17 cellular contexts compared by ENCODE assay signal in genomic region chr3:98553751-98554150, GRCh38. TPM values are rescaled to one million over a fixed set of nuclear protein-coding genes. Genes with fewer than 3 reads are reported as not detected.
A peak's percentile ranks its signal among the peaks of the same experiment; 100 is the strongest.
DNase-seq lines count a peak whose midpoint lies in the region; ATAC-seq and TF ChIP-seq lines count a peak whose summit lies in the region.
"Had no signal": no experiment of that assay in that cellular context is flagged by ENCODE, and none has a peak within 500 bp of the region (broad histone marks: within the 10 kb centered on the region; RNA-seq: fewer than 3 reads in every experiment).

No MANE protein-coding gene starts in this region.

- no peak for TF ChIP-seq POLR2A in transverse colon (IDR thresholded peaks at IDR 0.05)

- intact Hi-C loops in Right ventricle myocardium superior (cut with DNase I), result no loop called here
- intact Hi-C loops in left cardiac atrium (cut with DNase I), result no loop called here
- intact Hi-C loops in activated T-helper 1 cell treated with anti-CD3 and anti-CD28 coated beads, Interleukin-12 subunit alpha, Interleukin-12 subunit beta, Interleukin-2, Interleukin-4 antibody, amounts not matched to agents 30 ng/mL and 10 ng/mL and 1 ng/mL, durations not matched to agents 14 hours and 24 hours and 36 hours (cut with micrococcal nuclease), result no loop called here
- intact Hi-C loops in transverse colon (cut with DNase I; ENCODE audit: low total_unique reads), result no loop called here

- no peak for DNase-seq in Right ventricle myocardium superior
- no peak for DNase-seq in left cardiac atrium
- peak; percentile 90 for DNase-seq in NOMO-1 treated with DMSO at 0.1 percent for 48 hours (lab: John Stamatoyannopoulos, UW; ENCODE audit: unreplicated experiment)
- DNase-seq in activated T-helper 1 cell treated with anti-CD3 and anti-CD28 coated beads, Interleukin-12 subunit alpha, Interleukin-12 subunit beta, Interleukin-2, Interleukin-4 antibody, amounts not matched to agents 30 ng/mL and 10 ng/mL and 1 ng/mL, durations not matched to agents 14 hours and 24 hours and 36 hours (ENCODE audit: low spot score), result no peak
- DNase-seq in transverse colon, result no peak
- no peak for DNase-seq in DMS53 treated with DMSO at 0.1 percent for 48 hours (lab: John Stamatoyannopoulos, UW; ENCODE audit: unreplicated experiment)
- no peak for DNase-seq in glomerular visceral epithelial cell (ENCODE audit: extremely low spot score)
- DNase-seq: activated CD4-positive, alpha-beta T cell treated with anti-CD3 and anti-CD28 coated beads for 48 hours; amniotic stem cell; mesenchymal stem cell; NCI-H1092 treated with DMSO at 0.1 percent for 48 hours; NCI-H82; pancreas had no signal

- peak overlapping the region; percentile 83 for H3K4me3 Mint-ChIP-seq in activated T-helper 1 cell treated with anti-CD3 and anti-CD28 coated beads, Interleukin-12 subunit alpha, Interleukin-12 subunit beta, Interleukin-2, Interleukin-4 antibody, amounts not matched to agents 30 ng/mL and 10 ng/mL and 1 ng/mL, durations not matched to agents 14 hours and 24 hours and 36 hours
- H3K4me3 Mint-ChIP-seq: dendritic cell treated with granulocyte-macrophage colony-stimulating factor and Interleukin-4, amounts not matched to agents 40 ng/mL and 50 ng/mL, for 4 days had no signal

- H3K27me3 Mint-ChIP-seq in activated T-helper 1 cell treated with anti-CD3 and anti-CD28 coated beads, Interleukin-12 subunit alpha, Interleukin-12 subunit beta, Interleukin-2, Interleukin-4 antibody, amounts not matched to agents 30 ng/mL and 10 ng/mL and 1 ng/mL, durations not matched to agents 14 hours and 24 hours and 36 hours (ENCODE audit: insufficient read depth), result no peaks in the 10 kb centered on the region

- peaks cover 100% of the 10 kb centered on the region for H3K4me1 Mint-ChIP-seq in activated T-helper 1 cell treated with anti-CD3 and anti-CD28 coated beads, Interleukin-12 subunit alpha, Interleukin-12 subunit beta, Interleukin-2, Interleukin-4 antibody, amounts not matched to agents 30 ng/mL and 10 ng/mL and 1 ng/mL, durations not matched to agents 14 hours and 24 hours and 36 hours (ENCODE audit: low read depth)

- no peak overlapping the region for H3K4me3 ChIP-seq in transverse colon
- H3K4me3 ChIP-seq: pancreas had no signal

- H3K36me3 Mint-ChIP-seq in activated T-helper 1 cell treated with anti-CD3 and anti-CD28 coated beads, Interleukin-12 subunit alpha, Interleukin-12 subunit beta, Interleukin-2, Interleukin-4 antibody, amounts not matched to agents 30 ng/mL and 10 ng/mL and 1 ng/mL, durations not matched to agents 14 hours and 24 hours and 36 hours (ENCODE audit: low read depth), result peaks cover 41% of the 10 kb centered on the region

- peak; percentile 15 for ATAC-seq in Right ventricle myocardium superior (ENCODE audit: poor library complexity)
- no peak for ATAC-seq in left cardiac atrium
- ATAC-seq in GM19035 (IDR thresholded peaks at IDR 0.05; ENCODE audit: unreplicated experiment), result no peak
- ATAC-seq: SK-N-SH treated with all-trans-retinoic acid at 6 μM for 48 hours had no signal

- H3K9me3 ChIP-seq in transverse colon, result no peaks in the 10 kb centered on the region
- H3K9me3 ChIP-seq: pancreas had no signal

- peaks cover 15% of the 10 kb centered on the region for H3K9me3 Mint-ChIP-seq in activated T-helper 1 cell treated with anti-CD3 and anti-CD28 coated beads, Interleukin-12 subunit alpha, Interleukin-12 subunit beta, Interleukin-2, Interleukin-4 antibody, amounts not matched to agents 30 ng/mL and 10 ng/mL and 1 ng/mL, durations not matched to agents 14 hours and 24 hours and 36 hours
- H3K9me3 Mint-ChIP-seq: dendritic cell treated with granulocyte-macrophage colony-stimulating factor and Interleukin-4, amounts not matched to agents 40 ng/mL and 50 ng/mL, for 4 days had no signal

- H3K27ac Mint-ChIP-seq in activated T-helper 1 cell treated with anti-CD3 and anti-CD28 coated beads, Interleukin-12 subunit alpha, Interleukin-12 subunit beta, Interleukin-2, Interleukin-4 antibody, amounts not matched to agents 30 ng/mL and 10 ng/mL and 1 ng/mL, durations not matched to agents 14 hours and 24 hours and 36 hours, result peak overlapping the region; percentile 98
- H3K27ac Mint-ChIP-seq: dendritic cell treated with granulocyte-macrophage colony-stimulating factor and Interleukin-4, amounts not matched to agents 40 ng/mL and 50 ng/mL, for 4 days had no signal

- 57 to 74% methylated on average over 2 of the region's 2 CpGs for WGBS in transverse colon (ENCODE audit: low coverage in 1 of 2), 2 donors

- TF ChIP-seq EP300 in transverse colon (IDR thresholded peaks at IDR 0.05; ENCODE audit: low read depth), result no peak

- TF ChIP-seq CTCF in transverse colon (IDR thresholded peaks at IDR 0.05), result no peak

- no peaks in the 10 kb centered on the region for H3K36me3 ChIP-seq in transverse colon
- H3K36me3 ChIP-seq: pancreas had no signal

- peaks cover 0 to 7% (median 0%) of the 10 kb centered on the region in 4 donors for H3K4me1 ChIP-seq in transverse colon
- H3K4me1 ChIP-seq: pancreas had no signal

- H3K27me3 ChIP-seq in transverse colon, result no peaks in the 10 kb centered on the region

- in situ Hi-C loops in transverse colon (cut with MboI; ENCODE audit: low pct_ligation_motif_present in 1 of 4, low pct_unique_long_range_greater_than_20kb in 1 of 4, low sequenced_read_pairs in 3 of 4), result no loop called here

- H3K27ac ChIP-seq in transverse colon, result peak overlapping the region; percentile 46 to 70 (median 62)
- H3K27ac ChIP-seq: pancreas had no signal

RNA-seq across cellular contexts. Expression of gene GPR15, which starts 22.0 kb away (rescaled TPM):
- not detected for total RNA-seq in Right ventricle myocardium superior
- under 1 TPM in 1 of 2 donors, not detected in 1; 0.24 TPM for total RNA-seq in left cardiac atrium
- 5.6 and 6.8 TPM in 2 replicates for total RNA-seq in activated T-helper 1 cell treated with anti-CD3 and anti-CD28 coated beads, Interleukin-12 subunit alpha, Interleukin-12 subunit beta, Interleukin-2, Interleukin-4 antibody, amounts not matched to agents 30 ng/mL and 10 ng/mL and 1 ng/mL, durations not matched to agents 14 hours and 24 hours and 36 hours
- 10 to 100 TPM in 1 of 4 donors, 1 to 10 TPM in 2, under 1 TPM in 1; 0.60 to 11.7 (median 5.5) TPM for total RNA-seq in transverse colon
- total RNA-seq: HT-29 had no signal

RNA-seq across cellular contexts. Expression of gene CLDND1, which starts 31.0 kb away (rescaled TPM):
- total RNA-seq in Right ventricle myocardium superior (72.5 TPM), left cardiac atrium (10 to 100 TPM; 73.3 to 88.5 TPM), transverse colon (100 to 1,000 TPM; 105 to 202 (median 162) TPM)
- total RNA-seq in activated T-helper 1 cell treated with anti-CD3 and anti-CD28 coated beads, Interleukin-12 subunit alpha, Interleukin-12 subunit beta, Interleukin-2, Interleukin-4 antibody, amounts not matched to agents 30 ng/mL and 10 ng/mL and 1 ng/mL, durations not matched to agents 14 hours and 24 hours and 36 hours, result 314 and 328 TPM in 2 replicates

RNA-seq across cellular contexts. Expression of gene CPOX, which starts 39.7 kb away (rescaled TPM):
- 11.5 TPM for total RNA-seq in Right ventricle myocardium superior
- total RNA-seq in left cardiac atrium, result 10 to 100 TPM in 1 of 2 donors, 1 to 10 TPM in 1; 9.2 to 12.7 TPM
- 42.2 and 47.4 TPM in 2 replicates for total RNA-seq in activated T-helper 1 cell treated with anti-CD3 and anti-CD28 coated beads, Interleukin-12 subunit alpha, Interleukin-12 subunit beta, Interleukin-2, Interleukin-4 antibody, amounts not matched to agents 30 ng/mL and 10 ng/mL and 1 ng/mL, durations not matched to agents 14 hours and 24 hours and 36 hours
- total RNA-seq in transverse colon, result 10 to 100 TPM; 17.9 to 30.7 (median 26.3) TPM

RNA-seq across cellular contexts. Expression of gene OR5K2, which starts 56.3 kb away (rescaled TPM):
- total RNA-seq in Right ventricle myocardium superior, result not detected
- not detected for total RNA-seq in left cardiac atrium
- total RNA-seq in activated T-helper 1 cell treated with anti-CD3 and anti-CD28 coated beads, Interleukin-12 subunit alpha, Interleukin-12 subunit beta, Interleukin-2, Interleukin-4 antibody, amounts not matched to agents 30 ng/mL and 10 ng/mL and 1 ng/mL, durations not matched to agents 14 hours and 24 hours and 36 hours, result not detected in 2 replicates
- total RNA-seq in transverse colon, result not detected
- total RNA-seq: HT-29, pancreas had no signal
